ENCODE assay signal across 21 cellular contexts in genomic region chr3:158631986-158632385, GRCh38. TPM values are rescaled to one million over a fixed set of nuclear protein-coding genes. Genes with fewer than 3 reads are reported as not detected.
"Had no signal": no experiment of that assay in that cellular context is flagged by ENCODE, and none has a peak within 500 bp of the region (broad histone marks: within the 10 kb centered on the region; RNA-seq: fewer than 3 reads in every experiment).

No MANE protein-coding gene starts in this region.

- H3K27ac ChIP-seq: SJSA1, SK-N-MC had no signal

- H3K4me3 ChIP-seq: SJSA1, SK-N-MC had no signal

- H3K27me3 ChIP-seq: SJSA1 had no signal

- DNase-seq: KBM-7, NCI-H1092, NCI-H1105 treated with DMSO at 0.1 percent for 48 hours, NCI-H1417 treated with DMSO at 0.1 percent for 48 hours, NCI-H146, NCI-H1694 treated with DMSO at 0.1 percent for 48 hours, NCI-H1930, NCI-H2081, NCI-H2107, NCI-H2171, NCI-H226, NCI-H446 treated with DMSO at 0.1 percent for 48 hours, NCI-H510A treated with DMSO at 0.1 percent for 48 hours, NCI-H526, Right ventricle myocardium superior, RPMI8226, SIG-M5 had no signal

- H3K4me1 ChIP-seq: SJSA1 had no signal

- H3K36me3 ChIP-seq: SJSA1 had no signal

- H3K9me3 ChIP-seq: SJSA1 had no signal

- FAIRE-seq: RCC 7860 had no signal

RNA-seq across cellular contexts. Expression of gene LXN, which starts 40.5 kb away (rescaled TPM):
- total RNA-seq: LHCN-M2, SJSA1 had no signal
